21 cellular contexts compared by ENCODE assay signal in the genomic region with DNA sequence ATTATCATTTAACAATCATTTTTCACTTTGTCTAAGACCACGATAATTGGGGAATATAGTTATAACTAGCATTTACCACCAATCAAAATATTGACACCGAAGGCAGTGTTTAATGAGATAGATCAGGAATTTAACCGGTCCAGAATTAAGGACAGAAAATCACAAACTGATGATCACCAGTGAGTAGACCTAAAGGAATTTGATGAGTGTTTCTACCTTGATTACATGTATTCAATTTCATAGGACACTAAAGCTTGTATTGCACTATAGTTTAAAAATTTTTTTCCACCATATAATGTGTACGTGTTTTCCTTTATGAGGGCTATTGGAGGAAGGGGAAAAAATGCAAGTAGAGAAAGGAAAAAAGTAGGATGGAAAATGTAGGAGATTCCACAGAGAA.
"Had no signal": no experiment of that assay in that cellular context is flagged by ENCODE, and none has a peak within 500 bp of the region (broad histone marks: within the 10 kb centered on the region; RNA-seq: fewer than 3 reads in every experiment).

No MANE protein-coding gene starts in this region.

- H3K4me2 ChIP-seq: hepatocyte had no signal

- H3K9me3 ChIP-seq: gastroesophageal sphincter, ovary, testis, transverse colon had no signal

- H3K4me3 ChIP-seq: gastroesophageal sphincter, hepatocyte, ovary, skin epidermis, testis, transverse colon had no signal

- H3K27ac ChIP-seq: gastroesophageal sphincter, hepatocyte, ovary, skin epidermis, testis, transverse colon had no signal

- H3K79me2 ChIP-seq: hepatocyte had no signal

- ATAC-seq: gastroesophageal sphincter; left colon; naive thymus-derived CD4-positive, alpha-beta T cell; sciatic nerve; WTC11 had no signal

- H3K27me3 ChIP-seq: gastroesophageal sphincter, hepatocyte, ovary, testis, transverse colon had no signal

- H3K4me1 ChIP-seq: testis, transverse colon had no signal

- DNase-seq: activated CD4-positive, alpha-beta T cell treated with anti-CD3 and anti-CD28 coated beads for 1 hour; activated CD8-positive, alpha-beta memory T cell treated with anti-CD3 and anti-CD28 coated beads, Interleukin-2, amount 10 ng/mL, durations not matched to agents 7 days and 5 days; activated CD8-positive, alpha-beta T cell treated with anti-CD3 and anti-CD28 coated beads, Interleukin-2, amount 10 ng/mL, durations not matched to agents 7 days and 5 days; activated effector memory CD4-positive, alpha-beta T cell treated with Interleukin-2 at 50 U/mL for 16 hours; activated naive CD4-positive, alpha-beta T cell treated with Interleukin-2 at 50 U/mL for 16 hours; activated naive CD8-positive, alpha-beta T cell treated with anti-CD3 and anti-CD28 coated beads for 36 hours; kidney; left colon; naive thymus-derived CD4-positive, alpha-beta T cell; ovary; stimulated activated CD4-positive, alpha-beta T cell treated with anti-CD3 and anti-CD28 coated beads, Interleukin-12 subunit alpha, Interleukin-12 subunit beta, amount 100 ng/mL, for 4 hours; stimulated activated CD4-positive, alpha-beta T cell treated with anti-CD3 and anti-CD28 coated beads, Interleukin-4, amount 100 ng/mL, for 1 hour; stimulated activated naive CD8-positive, alpha-beta T cell treated with anti-CD3 and anti-CD28 coated beads, Interleukin-15, Interleukin-2, amounts not matched to agents 100 U/mL and 50 U/mL, for 24 hours; T-helper 9 cell; testis; transverse colon had no signal

- H3K36me3 ChIP-seq: gastroesophageal sphincter, ovary, transverse colon had no signal
